ENCODE assay signal across 17 cellular contexts in genomic region chr2:55152475-55153422, GRCh38.
DNase-seq lines count a peak whose midpoint lies in the region; ATAC-seq and TF ChIP-seq lines count a peak whose summit lies in the region.
"Had no signal": no experiment of that assay in that cellular context is flagged by ENCODE, and none has a peak within 500 bp of the region (broad histone marks: within the 10 kb centered on the region; RNA-seq: fewer than 3 reads in every experiment).

No MANE protein-coding gene starts in this region.

- H3K36me3 ChIP-seq in right atrium auricular region (no peaks in the 10 kb centered on the region), neural progenitor cell (no peaks in the 10 kb centered on the region)
- H3K36me3 ChIP-seq: thoracic aorta had no signal

- H3K4me3 ChIP-seq in right atrium auricular region (no peak overlapping the region), neural progenitor cell (no peak overlapping the region)
- H3K4me3 ChIP-seq: thoracic aorta had no signal

- H3K9ac ChIP-seq in neural progenitor cell, result no peak overlapping the region
- H3K9ac ChIP-seq: SK-N-SH had no signal

- H3K27ac Mint-ChIP-seq in chondrocyte (ENCODE audit: unreplicated experiment) (peak overlapping the region; percentile 41), neural progenitor cell (no peak overlapping the region)
- H3K27ac Mint-ChIP-seq: natural killer cell had no signal

- peak; percentile 53 for DNase-seq in right atrium auricular region (ENCODE audit: low spot score)
- DNase-seq in left ventricle myocardium superior, result no peak
- DNase-seq in chondrocyte (ENCODE audit: low spot score), result no peak
- no peak for DNase-seq in neural progenitor cell (ENCODE audit: low spot score)
- no peak for DNase-seq in posterior cingulate gyrus
- DNase-seq: activated T-cell treated with anti-CD3 and anti-CD28 coated beads, Interleukin-2, amount 50 U/mL, for 4 hours; anterior cingulate cortex; effector CD8-positive, alpha-beta T cell; kidney glomerular epithelial cell; natural killer cell; NCI-H187; SK-N-SH had no signal

- intact Hi-C loops in left ventricle myocardium superior (cut with micrococcal nuclease) (no loop called here), posterior cingulate gyrus (cut with DNase I) (no loop called here)

- H3K27me3 Mint-ChIP-seq in chondrocyte (ENCODE audit: low read depth) (no peaks in the 10 kb centered on the region), neural progenitor cell (ENCODE audit: insufficient read depth, low read depth) (peaks cover 2% of the 10 kb centered on the region)

- H3K4me3 Mint-ChIP-seq in chondrocyte (ENCODE audit: unreplicated experiment) (no peak overlapping the region), neural progenitor cell (no peak overlapping the region)
- H3K4me3 Mint-ChIP-seq: activated T-cell treated with anti-CD3 and anti-CD28 coated beads, Interleukin-2, amount 50 U/mL, for 4 hours; natural killer cell had no signal

- H3K27ac ChIP-seq in right atrium auricular region, result no peak overlapping the region
- no peak overlapping the region for H3K27ac ChIP-seq in neural progenitor cell

- no peak for ATAC-seq in left ventricle myocardium superior
- ATAC-seq in HG03097 (IDR thresholded peaks at IDR 0.05; ENCODE audit: low FRiP score, unreplicated experiment), result no peak
- no peak for ATAC-seq in GM19455 (IDR thresholded peaks at IDR 0.05; ENCODE audit: unreplicated experiment)
- no peak for ATAC-seq in HG02938 (IDR thresholded peaks at IDR 0.05; ENCODE audit: unreplicated experiment)
- ATAC-seq: activated CD4-positive, CD25-positive, alpha-beta regulatory T cell treated with anti-CD3 and anti-CD28 coated beads, Interleukin-2, amount 50 U/mL, for 24 hours; activated T-cell treated with anti-CD3 and anti-CD28 coated beads, Interleukin-2, amount 50 U/mL, for 4 hours; natural killer cell had no signal

- H2AFZ ChIP-seq in neural progenitor cell (replicated peaks), result peak overlapping the region; percentile 75

- H3K9me3 ChIP-seq in right atrium auricular region (no peaks in the 10 kb centered on the region), neural progenitor cell (ENCODE audit: low read depth) (no peaks in the 10 kb centered on the region)
- H3K9me3 ChIP-seq: SK-N-SH, thoracic aorta had no signal

- no peaks in the 10 kb centered on the region for H3K9me3 Mint-ChIP-seq in chondrocyte (ENCODE audit: low read depth)
- H3K9me3 Mint-ChIP-seq in neural progenitor cell, result no peaks in the 10 kb centered on the region
- H3K9me3 Mint-ChIP-seq: activated T-cell treated with anti-CD3 and anti-CD28 coated beads, Interleukin-2, amount 50 U/mL, for 4 hours; natural killer cell had no signal

- TF ChIP-seq CTCF in right atrium auricular region (IDR thresholded peaks at IDR 0.05) (no peak), chondrocyte (IDR thresholded peaks at IDR 0.05) (no peak), neural progenitor cell (IDR thresholded peaks at IDR 0.05) (no peak)

- H3K27me3 ChIP-seq in right atrium auricular region (no peaks in the 10 kb centered on the region), neural progenitor cell (no peaks in the 10 kb centered on the region)

- H3F3A ChIP-seq in neural progenitor cell (ENCODE audit: low read depth), result peaks cover 10% of the 10 kb centered on the region

- H3K36me3 Mint-ChIP-seq in chondrocyte (ENCODE audit: low read depth), result no peaks in the 10 kb centered on the region
- H3K36me3 Mint-ChIP-seq in neural progenitor cell, result no peaks in the 10 kb centered on the region
- H3K36me3 Mint-ChIP-seq: natural killer cell had no signal

- H4K20me1 ChIP-seq in neural progenitor cell (ENCODE audit: low read depth), result no peaks in the 10 kb centered on the region

- H3K4me1 Mint-ChIP-seq in chondrocyte (ENCODE audit: low read depth) (peaks cover 65% of the 10 kb centered on the region), neural progenitor cell (peaks cover 53% of the 10 kb centered on the region)
- H3K4me1 Mint-ChIP-seq: natural killer cell had no signal

- peaks cover 0 to 31% of the 10 kb centered on the region in 2 donors for H3K4me1 ChIP-seq in right atrium auricular region
- peaks cover 37% of the 10 kb centered on the region for H3K4me1 ChIP-seq in neural progenitor cell

- no peak overlapping the region for H3K4me2 ChIP-seq in neural progenitor cell
- H3K4me2 ChIP-seq: SK-N-SH had no signal

- no peaks in the 10 kb centered on the region for H3K79me2 ChIP-seq in neural progenitor cell (ENCODE audit: low read depth)
